Comparison of ENCODE assay signal across 19 cellular contexts in the genomic region with DNA sequence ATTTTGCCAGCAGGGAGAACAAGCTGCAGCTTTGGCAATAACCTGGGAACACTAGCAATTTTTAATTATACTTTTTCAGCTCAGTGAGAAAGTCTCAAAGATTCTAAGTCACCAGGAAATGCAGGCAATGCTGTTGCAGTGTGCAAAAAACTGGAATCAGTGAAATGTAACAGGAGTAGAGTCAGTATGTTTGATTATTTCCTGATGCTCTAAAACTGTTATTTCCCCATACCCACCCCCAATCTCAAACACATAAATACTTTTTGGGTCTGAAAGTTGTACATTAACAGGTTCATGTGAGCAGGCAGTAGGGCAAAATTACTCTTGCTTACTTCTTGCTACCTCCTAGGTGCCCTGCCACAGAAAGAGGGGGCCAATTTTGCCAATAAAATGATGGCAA.
DNase-seq lines count a peak whose midpoint lies in the region; ATAC-seq, FAIRE-seq and TF ChIP-seq lines count a peak whose summit lies in the region.
"Had no signal": no experiment of that assay in that cellular context is flagged by ENCODE, and none has a peak within 500 bp of the region (broad histone marks: within the 10 kb centered on the region; RNA-seq: fewer than 3 reads in every experiment).

No MANE protein-coding gene starts in this region.

- H3K4me3 ChIP-seq in BLaER1 treated with 17β-estradiol and CSF1 and Interleukin-3, amounts not matched to agents 10 nM and 100 nM = no peak overlapping the region
- H3K4me3 ChIP-seq in Loucy (ENCODE audit: low read length, poor library complexity, severe bottlenecking) = no peak overlapping the region
- no peak overlapping the region for H3K4me3 ChIP-seq in endothelial cell of umbilical vein (replicated peaks in 1 of 3; ENCODE audit: insufficient read depth in 1 of 3, low read depth in 1 of 3, low read length in 3 of 3)
- H3K4me3 ChIP-seq: Peyer's patch, SK-N-MC had no signal

- H3K9me1 ChIP-seq in endothelial cell of umbilical vein (replicated peaks; ENCODE audit: control insufficient read depth, extremely low read depth, insufficient read depth, low read length) = no peaks in the 10 kb centered on the region

- no peak overlapping the region for H3K4me3 Mint-ChIP-seq in osteocyte (ENCODE audit: unreplicated experiment)
- H3K4me3 Mint-ChIP-seq in immature natural killer cell = no peak overlapping the region
- no peak overlapping the region for H3K4me3 Mint-ChIP-seq in stimulated activated memory B cell treated with anti-CD40 and anti-IgM and Interleukin-4, amounts not matched to agents 10 μg/mL and 1 μg/mL and 100 μg/mL, for 72 hours
- H3K4me3 Mint-ChIP-seq: CD4-positive, CD25-positive, alpha-beta regulatory T cell had no signal

- no peaks in the 10 kb centered on the region for H3K9me3 Mint-ChIP-seq in osteocyte (ENCODE audit: unreplicated experiment)
- no peaks in the 10 kb centered on the region for H3K9me3 Mint-ChIP-seq in immature natural killer cell
- no peaks in the 10 kb centered on the region for H3K9me3 Mint-ChIP-seq in stimulated activated memory B cell treated with anti-CD40 and anti-IgM and Interleukin-4, amounts not matched to agents 10 μg/mL and 1 μg/mL and 100 μg/mL, for 72 hours
- H3K9me3 Mint-ChIP-seq: CD4-positive, CD25-positive, alpha-beta regulatory T cell had no signal

- no peak for TF ChIP-seq CTCF in Loucy (conservative IDR thresholded peaks at IDR 0.05; ENCODE audit: low read length)
- TF ChIP-seq CTCF in endothelial cell of umbilical vein (IDR thresholded peaks at IDR 0.05; ENCODE audit: extremely low read depth in 1 of 2, insufficient read depth in 1 of 2, low read depth in 1 of 2, low read length in 2 of 2) = no peak
- TF ChIP-seq CTCF in osteocyte (IDR thresholded peaks at IDR 0.05) = no peak

- dilution Hi-C loops in endothelial cell of umbilical vein (cut with MboI; ENCODE audit: extremely low pct_ligation_motif_present, low sequenced_read_pairs) = no loop called here

- intact Hi-C loops in endothelial cell of umbilical vein (cut with micrococcal nuclease) = no loop called here

- DNase-seq in endothelial cell of umbilical vein (ENCODE audit: low read depth, low spot score) (no peak), osteocyte (ENCODE audit: extremely low spot score, unreplicated experiment) (no peak), cerebellar nuclear complex (lab: John Stamatoyannopoulos, UW) (no peak), immature natural killer cell (no peak)
- DNase-seq: AML-193; Caco-2; CD4-positive, CD25-positive, alpha-beta regulatory T cell; GOT3; Karpas-422; MM.1S; NCI-H1092 treated with DMSO at 0.1 percent for 48 hours; NCI-H2081 treated with DMSO at 0.1 percent for 48 hours; NCI-H524; Peyer's patch had no signal

- H3K4me2 ChIP-seq in BLaER1 treated with 17β-estradiol and CSF1 and Interleukin-3, amounts not matched to agents 10 nM and 100 nM = peak overlapping the region; percentile 5 to 83 (median 68); a peak in 20 of 22 replicates
- H3K4me2 ChIP-seq in Loucy (ENCODE audit: low read depth, low read length, poor library complexity, severe bottlenecking) (peak overlapping the region; percentile 20), endothelial cell of umbilical vein (ENCODE audit: insufficient read depth, low read length) (peak overlapping the region; percentile 19)

- no peaks in the 10 kb centered on the region for H3F3A ChIP-seq in Loucy (ENCODE audit: low read depth)

- no peaks in the 10 kb centered on the region for H3K9me2 ChIP-seq in Loucy (replicated peaks; ENCODE audit: low read depth, low read length)

- BruUV-seq in endothelial cell of umbilical vein (replicated peaks; lab: Mats Ljungman, UMichigan) = no TSS peak

- peak overlapping the region in 6 of 11 experiments; percentile 28 to 82 (median 62); a peak in 12 of 22 replicates for H3K27ac ChIP-seq in BLaER1 treated with 17β-estradiol and CSF1 and Interleukin-3, amounts not matched to agents 10 nM and 100 nM
- peak overlapping the region; percentile 65 for H3K27ac ChIP-seq in endothelial cell of umbilical vein (ENCODE audit: insufficient read depth, low read depth, low read length)
- H3K27ac ChIP-seq: Peyer's patch, SK-N-MC had no signal

- no peaks in the 10 kb centered on the region for H3K27me3 ChIP-seq in BLaER1 treated with 17β-estradiol and CSF1 and Interleukin-3, amounts not matched to agents 10 nM and 100 nM
- H3K27me3 ChIP-seq in Loucy (ENCODE audit: insufficient read depth, low read length, poor library complexity, severe bottlenecking) = no peaks in the 10 kb centered on the region
- no peaks in the 10 kb centered on the region for H3K27me3 ChIP-seq in endothelial cell of umbilical vein (ENCODE audit: control insufficient read depth in 2 of 2, insufficient read depth in 2 of 2, low read length in 2 of 2)
- H3K27me3 ChIP-seq: Peyer's patch had no signal

- H3K4me1 ChIP-seq in BLaER1 treated with 17β-estradiol and CSF1 and Interleukin-3, amounts not matched to agents 10 nM and 100 nM = peaks cover 31 to 39% (median 36%) of the 10 kb centered on the region in 10 experiments
- H3K4me1 ChIP-seq in Loucy (ENCODE audit: insufficient read depth, low read length, poor library complexity, severe bottlenecking) (peaks cover 20% of the 10 kb centered on the region), endothelial cell of umbilical vein (ENCODE audit: control insufficient read depth, extremely low read depth, insufficient read depth, low read length) (peaks cover 30% of the 10 kb centered on the region)
- H3K4me1 ChIP-seq: Caco-2, Peyer's patch had no signal

- no peaks in the 10 kb centered on the region for H3K36me3 ChIP-seq in BLaER1 treated with 17β-estradiol and CSF1 and Interleukin-3, amounts not matched to agents 10 nM and 100 nM
- H3K36me3 ChIP-seq in Loucy (ENCODE audit: insufficient read depth, low read length) (no peaks in the 10 kb centered on the region), endothelial cell of umbilical vein (ENCODE audit: control insufficient read depth in 2 of 2, extremely low read depth in 1 of 2, insufficient read depth in 2 of 2, low read length in 2 of 2) (no peaks in the 10 kb centered on the region)
- H3K36me3 ChIP-seq: Peyer's patch had no signal

- peak overlapping the region in 2 of 11 experiments; percentile 24 to 44; a peak in 1 of 22 replicates for H3K9ac ChIP-seq in BLaER1 treated with 17β-estradiol and CSF1 and Interleukin-3, amounts not matched to agents 10 nM and 100 nM
- H3K9ac ChIP-seq in Loucy (ENCODE audit: low read depth, low read length, poor library complexity, severe bottlenecking) (no peak overlapping the region), endothelial cell of umbilical vein (replicated peaks; ENCODE audit: extremely low read depth, insufficient read depth, low read length) (no peak overlapping the region)

- TF ChIP-seq POLR2A in endothelial cell of umbilical vein (IDR thresholded peaks at IDR 0.05; ENCODE audit: low read depth, low read length) = no peak

- H3K27ac Mint-ChIP-seq in osteocyte (ENCODE audit: unreplicated experiment) (peak overlapping the region; percentile 96), immature natural killer cell (no peak overlapping the region)
- no peak overlapping the region for H3K27ac Mint-ChIP-seq in stimulated activated memory B cell treated with anti-CD40 and anti-IgM and Interleukin-4, amounts not matched to agents 10 μg/mL and 1 μg/mL and 100 μg/mL, for 72 hours

- H3K36me3 Mint-ChIP-seq in osteocyte (ENCODE audit: unreplicated experiment) (peaks cover 3% of the 10 kb centered on the region), immature natural killer cell (no peaks in the 10 kb centered on the region)
- H3K36me3 Mint-ChIP-seq in stimulated activated memory B cell treated with anti-CD40 and anti-IgM and Interleukin-4, amounts not matched to agents 10 μg/mL and 1 μg/mL and 100 μg/mL, for 72 hours = no peaks in the 10 kb centered on the region
- H3K36me3 Mint-ChIP-seq: CD4-positive, CD25-positive, alpha-beta regulatory T cell had no signal

- no peaks in the 10 kb centered on the region for H4K20me1 ChIP-seq in BLaER1 treated with 17β-estradiol and CSF1 and Interleukin-3, amounts not matched to agents 10 nM and 100 nM
- no peaks in the 10 kb centered on the region for H4K20me1 ChIP-seq in Loucy (ENCODE audit: insufficient read depth, low read length, poor library complexity, severe bottlenecking)
- H4K20me1 ChIP-seq in endothelial cell of umbilical vein (replicated peaks; ENCODE audit: control insufficient read depth, extremely low read depth, insufficient read depth, low read length) = no peaks in the 10 kb centered on the region

- H3K9me3 ChIP-seq in BLaER1 treated with 17β-estradiol and CSF1 and Interleukin-3, amounts not matched to agents 10 nM and 100 nM (replicated peaks in 1 of 11) = no peaks in the 10 kb centered on the region
- H3K9me3 ChIP-seq in Loucy (ENCODE audit: insufficient read depth, low read depth, low read length) = no peaks in the 10 kb centered on the region
- no peaks in the 10 kb centered on the region for H3K9me3 ChIP-seq in endothelial cell of umbilical vein (replicated peaks; ENCODE audit: control insufficient read depth, insufficient read depth, low read length)
- H3K9me3 ChIP-seq: Caco-2, Peyer's patch had no signal

- CTCF ChIA-PET in endothelial cell of umbilical vein (lab: Charles Lee) = interaction anchor here (0.6 to 3.3 kb wide), 4 partner anchors 13 to 53 kb away, joined by 3 to 22 read pairs (median 6); no protein-coding TSS in a partner anchor

- POLR2A ChIA-PET in endothelial cell of umbilical vein (lab: Charles Lee) = no interaction called here

- no peaks in the 10 kb centered on the region for H3K27me3 Mint-ChIP-seq in osteocyte (ENCODE audit: unreplicated experiment)
- H3K27me3 Mint-ChIP-seq in immature natural killer cell (ENCODE audit: low read depth in 3 of 3) = no peaks in the 10 kb centered on the region
- H3K27me3 Mint-ChIP-seq in stimulated activated memory B cell treated with anti-CD40 and anti-IgM and Interleukin-4, amounts not matched to agents 10 μg/mL and 1 μg/mL and 100 μg/mL, for 72 hours = no peaks in the 10 kb centered on the region
- H3K27me3 Mint-ChIP-seq: CD4-positive, CD25-positive, alpha-beta regulatory T cell had no signal

- FAIRE-seq in endothelial cell of umbilical vein (lab: Jason Lieb, UNC) = no peak

- no peak overlapping the region for H2AFZ ChIP-seq in Loucy (ENCODE audit: low read length)
- no peak overlapping the region for H2AFZ ChIP-seq in endothelial cell of umbilical vein (ENCODE audit: low read depth, low read length)

- ATAC-seq in stimulated activated memory B cell treated with anti-CD40 and anti-IgM and Interleukin-4, amounts not matched to agents 10 μg/mL and 1 μg/mL and 100 μg/mL, for 72 hours = no peak
- ATAC-seq: Right ventricle myocardium inferior had no signal

- H3K79me2 ChIP-seq in Loucy (ENCODE audit: insufficient read depth, low read length) (no peaks in the 10 kb centered on the region), endothelial cell of umbilical vein (ENCODE audit: control insufficient read depth, insufficient read depth, low read length) (no peaks in the 10 kb centered on the region)

- H3K4me1 Mint-ChIP-seq in osteocyte (ENCODE audit: unreplicated experiment) (peaks cover 27% of the 10 kb centered on the region), immature natural killer cell (no peaks in the 10 kb centered on the region)
- peaks cover 6% of the 10 kb centered on the region for H3K4me1 Mint-ChIP-seq in stimulated activated memory B cell treated with anti-CD40 and anti-IgM and Interleukin-4, amounts not matched to agents 10 μg/mL and 1 μg/mL and 100 μg/mL, for 72 hours

TF ChIP-seq in endothelial cell of umbilical vein, 7 proteins besides CTCF, POLR2A, EP300 and RAD21 (continues in another document):
- no peak for TF ChIP-seq MYC (IDR thresholded peaks at IDR 0.05; ENCODE audit: low read depth, low read length)
